ENCODE assay signal across 19 cellular contexts in the genomic region with DNA sequence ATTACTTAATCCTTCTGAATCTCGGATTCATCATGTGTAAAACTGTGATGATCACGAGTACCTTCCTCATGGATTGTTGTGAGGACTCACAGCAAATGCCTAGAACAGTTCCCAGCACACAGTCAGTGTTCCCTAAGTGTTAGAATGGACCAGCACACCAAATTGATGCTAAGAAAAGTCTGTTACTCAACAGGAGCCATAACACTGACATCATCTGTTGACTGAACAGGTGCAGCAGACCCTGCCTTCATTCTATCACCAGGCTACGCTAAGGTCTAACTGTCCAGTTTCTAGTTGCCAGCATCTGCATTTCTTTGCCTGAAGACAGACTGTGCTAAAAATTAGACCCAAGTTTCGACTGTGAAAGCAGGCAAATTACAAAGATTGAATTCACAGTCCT.
"Had no signal": no experiment of that assay in that cellular context is flagged by ENCODE, and none has a peak within 500 bp of the region (broad histone marks: within the 10 kb centered on the region; RNA-seq: fewer than 3 reads in every experiment).

No MANE protein-coding gene starts in this region.

- H3K36me3 ChIP-seq: MG63 had no signal

- H3K4me2 ChIP-seq: SK-N-SH had no signal

- H3K4me3 ChIP-seq: MG63 had no signal

- H3K9ac ChIP-seq: SK-N-SH had no signal

- DNase-seq: Karpas-422, KG1, MG63, NCI-H1092, NCI-H1436, NCI-H187, NCI-H2029, NCI-H2081 treated with DMSO at 0.1 percent for 48 hours, NCI-H2227 treated with DMSO at 0.1 percent for 48 hours, NCI-H446, NCI-H510A, NCI-H524 treated with DMSO at 0.1 percent for 48 hours, NCI-H69, NCI-H774, RPMI8226, SHP77, SK-N-SH, SW 1271 had no signal

- H3K27ac ChIP-seq: HL-60 had no signal

- H3K9me3 ChIP-seq: MG63, SK-N-SH had no signal

- H3K27me3 ChIP-seq: MG63 had no signal
